Comparison of ENCODE assay signal across 23 cellular contexts in genomic region chr5:73821003-73821402, GRCh38.
A peak's percentile ranks its signal among the peaks of the same experiment; 100 is the strongest.
DNase-seq lines count a peak whose midpoint lies in the region; ATAC-seq, FAIRE-seq and TF ChIP-seq lines count a peak whose summit lies in the region.
"Had no signal": no experiment of that assay in that cellular context is flagged by ENCODE, and none has a peak within 500 bp of the region (broad histone marks: within the 10 kb centered on the region; RNA-seq: fewer than 3 reads in every experiment).

No MANE protein-coding gene starts in this region.

- H3K9ac ChIP-seq in astrocyte (ENCODE audit: low read length) = no peak overlapping the region
- no peak overlapping the region for H3K9ac ChIP-seq in endothelial cell of umbilical vein (replicated peaks; ENCODE audit: extremely low read depth, insufficient read depth, low read length)
- H3K9ac ChIP-seq in kidney (ENCODE audit: low read length in 2 of 2) = no peak overlapping the region

- ATAC-seq in A549 (no peak), GM18867 (IDR thresholded peaks at IDR 0.05; ENCODE audit: unreplicated experiment) (no peak), omental fat pad (ENCODE audit: low FRiP score) (no peak)

- 83% methylated on average over 4 of the region's 4 CpGs for WGBS in A549 (ENCODE audit: missing lambda C conversion rate)

- H3K4me3 Mint-ChIP-seq in astrocyte (ENCODE audit: unreplicated experiment) = no peak overlapping the region
- H3K4me3 Mint-ChIP-seq: CD4-positive, alpha-beta T cell; HFFc6 had no signal

- CTCF ChIA-PET in A549 (lab: Yijun Ruan, JAX) (interaction anchor here (0.8 to 2.5 kb wide), 3 partner anchors 15 to 81 kb away, joined by 3 to 8 read pairs (median 4); no protein-coding TSS in a partner anchor), endothelial cell of umbilical vein (lab: Charles Lee) (no interaction called here)

- H3K27ac ChIP-seq in A549 (peak overlapping the region in 1 of 2 experiments; percentile 62; a peak in 3 of 6 replicates), astrocyte (ENCODE audit: low read depth, low read length) (no peak overlapping the region), endothelial cell of umbilical vein (ENCODE audit: insufficient read depth, low read depth, low read length) (no peak overlapping the region), kidney (ENCODE audit: low read depth in 2 of 2, low read length in 2 of 2) (peak overlapping the region; percentile 72 to 78)
- H3K27ac ChIP-seq: SK-N-MC had no signal

- no peak for TF ChIP-seq CTCF in A549 (IDR thresholded peaks at IDR 0.05)
- TF ChIP-seq CTCF in astrocyte (IDR thresholded peaks at IDR 0.05; ENCODE audit: insufficient read depth, low read depth, low read length) = no peak
- no peak for TF ChIP-seq CTCF in endothelial cell of umbilical vein (IDR thresholded peaks at IDR 0.05; ENCODE audit: extremely low read depth in 1 of 2, insufficient read depth in 1 of 2, low read depth in 1 of 2, low read length in 2 of 2)
- no peak for TF ChIP-seq CTCF in kidney (IDR thresholded peaks at IDR 0.05; ENCODE audit: borderline replicate concordance, extremely low read depth, insufficient read depth)
- no peak for TF ChIP-seq CTCF in omental fat pad (IDR thresholded peaks at IDR 0.05)

- H3K4me1 ChIP-seq in A549 (peaks cover 100% of the 10 kb centered on the region), astrocyte (ENCODE audit: insufficient read depth, low read length) (peaks cover 52% of the 10 kb centered on the region), endothelial cell of umbilical vein (ENCODE audit: control insufficient read depth, extremely low read depth, insufficient read depth, low read length) (peaks cover 17% of the 10 kb centered on the region), kidney (ENCODE audit: control insufficient read depth in 1 of 2, insufficient read depth in 1 of 2, low read depth in 1 of 2, low read length in 2 of 2) (peaks cover 50 to 59% of the 10 kb centered on the region in 2 donors)

- TF ChIP-seq RAD21 in A549 (conservative IDR thresholded peaks at IDR 0.05 in 1 of 2, IDR thresholded peaks at IDR 0.05 in 1 of 2) = no peak

- H3K27ac Mint-ChIP-seq in astrocyte (ENCODE audit: unreplicated experiment) = peak overlapping the region; percentile 21
- H3K27ac Mint-ChIP-seq: CD4-positive, alpha-beta T cell had no signal

- H3K36me3 Mint-ChIP-seq in astrocyte (ENCODE audit: low read depth, unreplicated experiment) = peaks cover 3% of the 10 kb centered on the region

- BruUV-seq in endothelial cell of umbilical vein (replicated peaks; lab: Mats Ljungman, UMichigan) = no TSS peak

- peaks cover 53% of the 10 kb centered on the region for H3K4me1 Mint-ChIP-seq in astrocyte (ENCODE audit: low read depth, unreplicated experiment)

- dilution Hi-C loops in endothelial cell of umbilical vein (cut with MboI; ENCODE audit: extremely low pct_ligation_motif_present, low sequenced_read_pairs) = no loop called here

- FAIRE-seq in A549 (lab: Jason Lieb, UNC) (no peak), astrocyte (lab: Jason Lieb, UNC) (no peak), endothelial cell of umbilical vein (lab: Jason Lieb, UNC) (no peak), kidney (lab: Jason Lieb, UNC) (no peak)
- FAIRE-seq: A204.1, H54 had no signal

- H3K4me2 ChIP-seq in A549 (peak overlapping the region; percentile 25; the same call in 2 of the 3 replicates), astrocyte (ENCODE audit: low read length) (no peak overlapping the region), endothelial cell of umbilical vein (ENCODE audit: insufficient read depth, low read length) (no peak overlapping the region)

- intact Hi-C loops in endothelial cell of umbilical vein (cut with micrococcal nuclease) = no loop called here
- intact Hi-C loops in kidney (cut with DNase I) = no loop called here

- H3K9me1 ChIP-seq in endothelial cell of umbilical vein (replicated peaks; ENCODE audit: control insufficient read depth, extremely low read depth, insufficient read depth, low read length) = no peaks in the 10 kb centered on the region

- POLR2A ChIA-PET in A549 (lab: Yijun Ruan, JAX) = no interaction called here
- POLR2A ChIA-PET in endothelial cell of umbilical vein (lab: Charles Lee) = interaction anchor here (0.6 kb wide), 1 partner anchor 192 kb away, joined by 4 read pairs; no protein-coding TSS in a partner anchor

- in situ Hi-C loops in G401 (cut with HindIII; ENCODE audit: low sequenced_read_pairs) = no loop called here

- H3K79me2 ChIP-seq in astrocyte (ENCODE audit: insufficient read depth, low read length) (no peaks in the 10 kb centered on the region), endothelial cell of umbilical vein (ENCODE audit: control insufficient read depth, insufficient read depth, low read length) (peaks cover 10% of the 10 kb centered on the region)

- DNase-seq in A549 (ENCODE audit: low read depth in 1 of 2, low spot score in 1 of 2) = no peak
- peak; percentile 45 for DNase-seq in astrocyte (ENCODE audit: low read depth)
- DNase-seq in endothelial cell of umbilical vein (ENCODE audit: low read depth, low spot score) = peak; percentile 22
- no peak for DNase-seq in kidney
- no peak for DNase-seq in NCI-H510A (lab: John Stamatoyannopoulos, UW)
- DNase-seq in omental fat pad (ENCODE audit: low spot score) = no peak
- no peak for DNase-seq in G401 (ENCODE audit: low spot score)
- DNase-seq: Calu3; CD4-positive, alpha-beta T cell; HFFc6; Karpas-422; MG63; NCI-H1048; NCI-H1436; NCI-H1930; NCI-H2171; NCI-H526 treated with DMSO at 0.1 percent for 48 hours; NK-92 treated with Interleukin-12 subunit alpha and Interleukin-12 subunit beta, amount 100 ng/mL, for 24 hours; SHP77 had no signal

- no peak overlapping the region for H3K4me3 ChIP-seq in A549
- no peak overlapping the region for H3K4me3 ChIP-seq in astrocyte (ENCODE audit: insufficient read depth, low read depth, low read length)
- no peak overlapping the region for H3K4me3 ChIP-seq in endothelial cell of umbilical vein (replicated peaks in 1 of 3; ENCODE audit: insufficient read depth in 1 of 3, low read depth in 1 of 3, low read length in 3 of 3)
- peak overlapping the region; percentile 9 to 23 for H3K4me3 ChIP-seq in kidney (ENCODE audit: low read length in 2 of 2)
- H3K4me3 ChIP-seq: MG63, SK-N-MC had no signal

- no peaks in the 10 kb centered on the region for H3K27me3 Mint-ChIP-seq in astrocyte (ENCODE audit: low read depth, unreplicated experiment)

- H3K9me3 ChIP-seq in A549 = no peaks in the 10 kb centered on the region
- H3K9me3 ChIP-seq in astrocyte (ENCODE audit: insufficient read depth, low read depth, low read length) = no peaks in the 10 kb centered on the region
- no peaks in the 10 kb centered on the region for H3K9me3 ChIP-seq in endothelial cell of umbilical vein (replicated peaks; ENCODE audit: control insufficient read depth, insufficient read depth, low read length)
- H3K9me3 ChIP-seq in kidney (ENCODE audit: control insufficient read depth in 1 of 2, low read length in 2 of 2) = no peaks in the 10 kb centered on the region
- H3K9me3 ChIP-seq: MG63 had no signal

- no peaks in the 10 kb centered on the region for H4K20me1 ChIP-seq in astrocyte (ENCODE audit: insufficient read depth, low read length)
- no peaks in the 10 kb centered on the region for H4K20me1 ChIP-seq in endothelial cell of umbilical vein (replicated peaks; ENCODE audit: control insufficient read depth, extremely low read depth, insufficient read depth, low read length)

- H3K36me3 ChIP-seq in astrocyte (ENCODE audit: insufficient read depth, low read length) (no peaks in the 10 kb centered on the region), endothelial cell of umbilical vein (ENCODE audit: control insufficient read depth in 2 of 2, extremely low read depth in 1 of 2, insufficient read depth in 2 of 2, low read length in 2 of 2) (peaks cover 9 to 13% of the 10 kb centered on the region in 2 experiments), kidney (ENCODE audit: control insufficient read depth in 1 of 2, insufficient read depth in 2 of 2, low read length in 2 of 2) (peaks cover 2 to 6% of the 10 kb centered on the region in 2 donors)

- H3K27me3 ChIP-seq in astrocyte (ENCODE audit: insufficient read depth, low read length) = no peaks in the 10 kb centered on the region
- H3K27me3 ChIP-seq in endothelial cell of umbilical vein (ENCODE audit: control insufficient read depth in 2 of 2, insufficient read depth in 2 of 2, low read length in 2 of 2) = no peaks in the 10 kb centered on the region
- H3K27me3 ChIP-seq: MG63 had no signal

- H2AFZ ChIP-seq in astrocyte (ENCODE audit: low read depth, low read length) (no peak overlapping the region), endothelial cell of umbilical vein (ENCODE audit: low read depth, low read length) (no peak overlapping the region)

- H3K9me3 Mint-ChIP-seq in astrocyte (ENCODE audit: unreplicated experiment) = no peaks in the 10 kb centered on the region
- H3K9me3 Mint-ChIP-seq: CD4-positive, alpha-beta T cell; HFFc6 had no signal

- TF ChIP-seq POLR2A in A549 (IDR thresholded peaks at IDR 0.05; ENCODE audit: low read length) = no peak
- no peak for TF ChIP-seq POLR2A in endothelial cell of umbilical vein (IDR thresholded peaks at IDR 0.05; ENCODE audit: low read depth, low read length)

- TF ChIP-seq EP300 in A549 (IDR thresholded peaks at IDR 0.05) = no peak

TF ChIP-seq in A549, 52 proteins besides CTCF, POLR2A, EP300 and RAD21 (continues in another document):
- TF ChIP-seq NR3C1 (IDR thresholded peaks at IDR 0.05) (no peak), TP53 (CRISPR knock-in tag; IDR thresholded peaks at IDR 0.05) (no peak), ZC3H11A (IDR thresholded peaks at IDR 0.05) (no peak), HEYL (CRISPR knock-in tag; IDR thresholded peaks at IDR 0.05) (no peak), TFCP2L1 (CRISPR knock-in tag; IDR thresholded peaks at IDR 0.05) (no peak), RNF2 (IDR thresholded peaks at IDR 0.05; ENCODE audit: borderline replicate concordance, low read depth) (no peak)
- TF ChIP-seq, protein P1, sequence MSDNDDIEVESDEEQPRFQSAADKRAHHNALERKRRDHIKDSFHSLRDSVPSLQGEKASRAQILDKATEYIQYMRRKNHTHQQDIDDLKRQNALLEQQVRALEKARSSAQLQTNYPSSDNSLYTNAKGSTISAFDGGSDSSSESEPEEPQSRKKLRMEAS (IDR thresholded peaks at IDR 0.05) = no peak

TF ChIP-seq in endothelial cell of umbilical vein, 7 proteins besides CTCF, POLR2A, EP300 and RAD21:
- TF ChIP-seq MYC (IDR thresholded peaks at IDR 0.05; ENCODE audit: low read depth, low read length) = no peak
- no peak for TF ChIP-seq FOS (IDR thresholded peaks at IDR 0.05; ENCODE audit: borderline replicate concordance, insufficient read depth, low read length)
- no peak for TF ChIP-seq JUN (IDR thresholded peaks at IDR 0.05; ENCODE audit: borderline replicate concordance, insufficient read depth, insufficient read length, low read depth)
- TF ChIP-seq, protein P1 (IDR thresholded peaks at IDR 0.05; ENCODE audit: insufficient read depth, insufficient read length) = no peak
- no peak for TF ChIP-seq GATA2 (IDR thresholded peaks at IDR 0.05; ENCODE audit: insufficient read depth, insufficient read length, low read depth, low read length)
- TF ChIP-seq EZH2 (IDR thresholded peaks at IDR 0.05; ENCODE audit: borderline replicate concordance, low read depth, low read length, severe bottlenecking) = no peak
- no peak for TF ChIP-seq POLR2AphosphoS5 (IDR thresholded peaks at IDR 0.05; ENCODE audit: insufficient read depth, low read depth, low read length)

Comparison
In these comparisons a context has a peak if more than half of its experiments do, and no peak if none do; other contexts are left out.
1. DNase-seq: peak in astrocyte (single experiment) and endothelial cell of umbilical vein (single experiment); none in A549 (0 of 2), kidney (single experiment), NCI-H510A (single experiment), omental fat pad (single experiment) and G401 (single experiment).
2. H3K27ac ChIP-seq: peak in kidney (2 of 2); none in astrocyte (single experiment) and endothelial cell of umbilical vein (single experiment).
3. H3K4me3 ChIP-seq: peak in kidney (2 of 2); none in A549 (single experiment), astrocyte (single experiment) and endothelial cell of umbilical vein (0 of 3).